In genomic region chr7:99173787-99174186, GRCh38 we compare ENCODE assay signal across 24 cellular contexts. TPM values are rescaled to one million over a fixed set of nuclear protein-coding genes. Genes with fewer than 3 reads are reported as not detected.
"Had no signal": no experiment of that assay in that cellular context is flagged by ENCODE, and none has a peak within 500 bp of the region (broad histone marks: within the 10 kb centered on the region; RNA-seq: fewer than 3 reads in every experiment).

No MANE protein-coding gene starts in this region.

- H3K27me3 ChIP-seq: colonic mucosa, ovary, sigmoid colon, spleen had no signal

- H3K27ac ChIP-seq: colonic mucosa, left ventricle myocardium inferior, ovary, sigmoid colon, spleen had no signal

- FAIRE-seq: kidney had no signal

- ATAC-seq: activated CD8-positive, alpha-beta memory T cell treated with anti-CD3 and anti-CD28 coated beads, Interleukin-2, amount 10 ng/mL, durations not matched to agents 7 days and 5 days; activated T-helper 17 cell treated with anti-CD3 and anti-CD28 coated beads, Interleukin-2, amount 50 U/mL, for 72 hours; naive thymus-derived CD4-positive, alpha-beta T cell; stimulated activated naive B cell treated with anti-CD40 and anti-IgM and Interleukin-4, amounts not matched to agents 10 μg/mL and 1 μg/mL and 100 μg/mL, for 72 hours had no signal

- H3K9me3 ChIP-seq: colonic mucosa, left ventricle myocardium inferior, ovary, sigmoid colon, spleen had no signal

- H3K36me3 ChIP-seq: colonic mucosa, left ventricle myocardium inferior, ovary, sigmoid colon, spleen had no signal

- H3K4me1 ChIP-seq: colonic mucosa, left ventricle myocardium inferior, sigmoid colon, spleen had no signal

- H3K4me3 ChIP-seq: colonic mucosa, left ventricle myocardium inferior, ovary, sigmoid colon, spleen had no signal

- DNase-seq: activated CD4-positive, alpha-beta memory T cell treated with anti-CD3 and anti-CD28 coated beads, Interleukin-2, amount 10 ng/mL, durations not matched to agents 7 days and 5 days; activated CD4-positive, alpha-beta T cell treated with anti-CD3 and anti-CD28 coated beads for 48 hours; activated CD4-positive, CD25-positive, alpha-beta regulatory T cell; activated CD8-positive, alpha-beta memory T cell treated with anti-CD3 and anti-CD28 coated beads, Interleukin-2, amount 10 ng/mL, durations not matched to agents 7 days and 5 days; activated naive CD4-positive, alpha-beta T cell; activated naive CD8-positive, alpha-beta T cell treated with anti-CD3 and anti-CD28 coated beads for 36 hours; amygdala; central memory CD4-positive, alpha-beta T cell; colonic mucosa; erythroblast; foreskin melanocyte; kidney; left ventricle myocardium inferior; mesendoderm; naive thymus-derived CD4-positive, alpha-beta T cell; ovary; sigmoid colon; spleen; stimulated activated naive B cell treated with anti-CD40 and anti-IgM and Interleukin-4, amounts not matched to agents 10 μg/mL and 1 μg/mL and 100 μg/mL, for 72 hours; T-helper 1 cell; T-helper 9 cell had no signal

RNA-seq across cellular contexts. Expression of gene KPNA7, which starts 34.1 kb away (rescaled TPM):
- total RNA-seq: activated CD4-positive, alpha-beta memory T cell treated with anti-CD3 and anti-CD28 coated beads, Interleukin-2, amount 10 ng/mL, durations not matched to agents 7 days and 5 days; activated CD8-positive, alpha-beta memory T cell treated with anti-CD3 and anti-CD28 coated beads, Interleukin-2, amount 10 ng/mL, durations not matched to agents 7 days and 5 days; activated naive CD8-positive, alpha-beta T cell treated with anti-CD3 and anti-CD28 coated beads for 36 hours; activated T-helper 17 cell treated with anti-CD3 and anti-CD28 coated beads, Interleukin-2, amount 50 U/mL, for 72 hours; kidney; left ventricle myocardium inferior; naive thymus-derived CD4-positive, alpha-beta T cell; ovary; pulmonary artery endothelial cell; sigmoid colon; spleen; ureter had no signal
- polyA plus RNA-seq: naive thymus-derived CD4-positive, alpha-beta T cell; spleen had no signal
